28 cellular contexts compared by ENCODE assay signal in the genomic region with DNA sequence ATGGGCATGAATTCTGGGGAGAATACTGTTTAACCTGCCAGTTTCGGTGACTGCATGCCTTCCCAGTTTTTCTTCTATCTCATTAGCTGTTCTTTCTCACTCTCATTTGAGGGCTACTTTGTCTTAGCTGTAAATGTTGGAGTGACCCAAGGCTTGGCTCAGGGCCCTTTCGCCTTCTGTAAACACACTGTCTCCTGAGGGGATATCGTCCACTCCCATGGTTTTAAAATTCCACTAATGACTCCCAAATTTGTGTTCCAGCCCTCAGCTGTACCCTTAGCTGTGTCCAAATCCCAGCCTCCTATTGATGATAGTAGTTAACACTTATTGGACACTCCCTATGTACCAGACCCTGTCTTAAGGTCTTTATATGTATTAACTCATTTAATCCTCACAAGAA.
"Had no signal": no experiment of that assay in that cellular context is flagged by ENCODE, and none has a peak within 500 bp of the region (broad histone marks: within the 10 kb centered on the region; RNA-seq: fewer than 3 reads in every experiment).

No MANE protein-coding gene starts in this region.

- H3K27me3 ChIP-seq: heart right ventricle, hepatocyte, neutrophil, stomach, tibial artery, upper lobe of right lung had no signal

- H3K27ac ChIP-seq: heart right ventricle, hepatocyte, neural progenitor cell, neutrophil, parathyroid adenoma, psoas muscle, skin epidermis, stomach, thoracic aorta, tibial artery, upper lobe of right lung had no signal

- H3K27me3 Mint-ChIP-seq: stimulated activated naive B cell treated with anti-CD40 and anti-IgM and Interleukin-4, amounts not matched to agents 10 μg/mL and 1 μg/mL and 100 μg/mL, for 72 hours had no signal

- H3K36me3 Mint-ChIP-seq: mesothelial cell of epicardium; naive B cell; natural killer cell; neural progenitor cell; stimulated activated naive B cell treated with anti-CD40 and anti-IgM and Interleukin-4, amounts not matched to agents 10 μg/mL and 1 μg/mL and 100 μg/mL, for 72 hours had no signal

- H3K79me2 ChIP-seq: hepatocyte, parathyroid adenoma had no signal

- H3K9ac ChIP-seq: neural progenitor cell, parathyroid adenoma had no signal

- DNase-seq: heart right ventricle; islet precursor cell; mesendoderm; naive B cell; natural killer cell; nephron progenitor cell; occipital lobe; psoas muscle; stimulated activated CD4-positive, alpha-beta T cell treated with anti-CD3 and anti-CD28 coated beads, Interleukin-12 subunit alpha, Interleukin-12 subunit beta, amount 100 ng/mL, for 4 hours; stimulated activated CD4-positive, alpha-beta T cell treated with anti-CD3 and anti-CD28 coated beads, Interleukin-15, amount 100 ng/mL, for 24 hours; stimulated activated CD4-positive, alpha-beta T cell treated with anti-CD3 and anti-CD28 coated beads, Interleukin-2, amount 100 ng/mL, for 24 hours; stimulated activated CD4-positive, alpha-beta T cell treated with anti-CD3 and anti-CD28 coated beads, Interleukin-4, amount 100 ng/mL, for 1 hour; stimulated activated naive B cell treated with anti-CD40 and anti-IgM and Interleukin-4, amounts not matched to agents 10 μg/mL and 1 μg/mL and 100 μg/mL, for 72 hours; stimulated activated naive CD8-positive, alpha-beta T cell treated with anti-CD3 and anti-CD28 coated beads, Interleukin-15, Interleukin-2, amounts not matched to agents 100 U/mL and 50 U/mL, for 24 hours; stomach; tibial artery; trophoblast cell; upper lobe of right lung had no signal

- H2AFZ ChIP-seq: hepatocyte, neural progenitor cell, parathyroid adenoma had no signal

- H3K4me3 Mint-ChIP-seq: mesothelial cell of epicardium; natural killer cell; nephron progenitor cell; neural progenitor cell; stimulated activated naive B cell treated with anti-CD40 and anti-IgM and Interleukin-4, amounts not matched to agents 10 μg/mL and 1 μg/mL and 100 μg/mL, for 72 hours had no signal

- ATAC-seq: left lobe of liver; natural killer cell; psoas muscle; sciatic nerve; stimulated activated naive B cell treated with anti-CD40 and anti-IgM and Interleukin-4, amounts not matched to agents 10 μg/mL and 1 μg/mL and 100 μg/mL, for 72 hours; stimulated activated naive CD8-positive, alpha-beta T cell treated with anti-CD3 and anti-CD28 coated beads, Interleukin-15, Interleukin-2, amounts not matched to agents 100 U/mL and 50 U/mL, for 24 hours; upper lobe of right lung had no signal

- H3K9me3 ChIP-seq: heart right ventricle, neutrophil, psoas muscle, stomach, thoracic aorta, tibial artery, upper lobe of right lung had no signal

- H3K9me3 Mint-ChIP-seq: mesothelial cell of epicardium; naive B cell; natural killer cell; nephron progenitor cell; neural progenitor cell; stimulated activated naive B cell treated with anti-CD40 and anti-IgM and Interleukin-4, amounts not matched to agents 10 μg/mL and 1 μg/mL and 100 μg/mL, for 72 hours had no signal

- H3K4me3 ChIP-seq: heart right ventricle, hepatocyte, lung, neural progenitor cell, psoas muscle, skin epidermis, stomach, thoracic aorta, tibial artery, upper lobe of right lung had no signal

- H3K27ac Mint-ChIP-seq: mesothelial cell of epicardium; naive B cell; natural killer cell; nephron progenitor cell; neural progenitor cell; stimulated activated naive B cell treated with anti-CD40 and anti-IgM and Interleukin-4, amounts not matched to agents 10 μg/mL and 1 μg/mL and 100 μg/mL, for 72 hours had no signal

- H3K36me3 ChIP-seq: heart right ventricle, neural progenitor cell, neutrophil, stomach, thoracic aorta, tibial artery, upper lobe of right lung had no signal

- H3K4me2 ChIP-seq: hepatocyte, neural progenitor cell had no signal

- H3K4me1 Mint-ChIP-seq: naive B cell; nephron progenitor cell; neural progenitor cell; stimulated activated naive B cell treated with anti-CD40 and anti-IgM and Interleukin-4, amounts not matched to agents 10 μg/mL and 1 μg/mL and 100 μg/mL, for 72 hours had no signal

- H3K4me1 ChIP-seq: heart right ventricle, parathyroid adenoma, psoas muscle, tibial artery had no signal
